In genomic region chr16:66560107-66560506, GRCh38 we compare ENCODE assay signal across 25 cellular contexts. TPM values are rescaled to one million over a fixed set of nuclear protein-coding genes. Genes with fewer than 3 reads are reported as not detected.
A peak's percentile ranks its signal among the peaks of the same experiment; 100 is the strongest.
DNase-seq lines count a peak whose midpoint lies in the region; ATAC-seq lines count a peak whose summit lies in the region.
"Had no signal": no experiment of that assay in that cellular context is flagged by ENCODE, and none has a peak within 500 bp of the region (broad histone marks: within the 10 kb centered on the region; RNA-seq: fewer than 3 reads in every experiment).

No MANE protein-coding gene starts in this region.

- no peaks in the 10 kb centered on the region for H3K9me3 Mint-ChIP-seq in T-helper 1 cell treated with Interleukin-12 subunit alpha and Interleukin-12 subunit beta and Interleukin-4 antibody, amounts not matched to agents 30 μg/mL and 1 μg/mL, for 36 hours
- H3K9me3 Mint-ChIP-seq in stimulated activated naive CD8-positive, alpha-beta T cell treated with anti-CD3 and anti-CD28 coated beads, Interleukin-15, Interleukin-2, amounts not matched to agents 100 ng/mL and 50 ng/mL, for 24 hours, result no peaks in the 10 kb centered on the region
- no peaks in the 10 kb centered on the region for H3K9me3 Mint-ChIP-seq in stimulated activated naive CD8-positive, alpha-beta T cell treated with anti-CD3 and anti-CD28 coated beads, Interleukin-15, amount 100 ng/mL, for 72 hours

- DNase-seq in T-helper 1 cell (no peak), left lobe of liver (ENCODE audit: low spot score) (no peak), dermis blood vessel endothelial cell (no peak), MV-4-11 (lab: John Stamatoyannopoulos, UW) (no peak)
- no peak for DNase-seq in stimulated activated naive CD8-positive, alpha-beta T cell treated with anti-CD3 and anti-CD28 coated beads, Interleukin-15, amount 100 ng/mL, for 72 hours
- DNase-seq in central memory CD4-positive, alpha-beta T cell, result no peak
- DNase-seq: COR-L47; DMS79 treated with DMSO at 0.1 percent for 48 hours; esophagus squamous epithelium; gastrocnemius medialis; GOT3; hypothalamus; islet precursor cell; lower lobe of right lung; NCI-H1092; NCI-H2029; NCI-H2227 treated with DMSO at 0.1 percent for 48 hours; NCI-H748 treated with DMSO at 0.1 percent for 48 hours; spleen; stimulated activated CD4-positive, alpha-beta T cell treated with anti-CD3 and anti-CD28 coated beads, Interleukin-4, amount 100 ng/mL, for 1 hour; stimulated activated naive CD4-positive, alpha-beta T cell treated with Interleukin-2 at 50 U/mL for 16 hours; tibial artery had no signal

- peak overlapping the region; percentile 46 for H3K27ac Mint-ChIP-seq in T-helper 1 cell treated with Interleukin-12 subunit alpha and Interleukin-12 subunit beta and Interleukin-4 antibody, amounts not matched to agents 30 μg/mL and 1 μg/mL, for 36 hours
- H3K27ac Mint-ChIP-seq in stimulated activated naive CD8-positive, alpha-beta T cell treated with anti-CD3 and anti-CD28 coated beads, Interleukin-15, Interleukin-2, amounts not matched to agents 100 ng/mL and 50 ng/mL, for 24 hours, result peak overlapping the region; percentile 9
- peak overlapping the region in 1 of 2 donors; percentile 0 for H3K27ac Mint-ChIP-seq in stimulated activated naive CD8-positive, alpha-beta T cell treated with anti-CD3 and anti-CD28 coated beads, Interleukin-15, amount 100 ng/mL, for 72 hours

- H3K4me1 Mint-ChIP-seq in T-helper 1 cell treated with Interleukin-12 subunit alpha and Interleukin-12 subunit beta and Interleukin-4 antibody, amounts not matched to agents 30 μg/mL and 1 μg/mL, for 36 hours (ENCODE audit: low read depth), result peaks cover 65% of the 10 kb centered on the region
- peaks cover 73% of the 10 kb centered on the region for H3K4me1 Mint-ChIP-seq in stimulated activated naive CD8-positive, alpha-beta T cell treated with anti-CD3 and anti-CD28 coated beads, Interleukin-15, Interleukin-2, amounts not matched to agents 100 ng/mL and 50 ng/mL, for 24 hours (ENCODE audit: low read depth)
- H3K4me1 Mint-ChIP-seq in stimulated activated naive CD8-positive, alpha-beta T cell treated with anti-CD3 and anti-CD28 coated beads, Interleukin-15, amount 100 ng/mL, for 72 hours, result peaks cover 68% of the 10 kb centered on the region

- H3K27me3 Mint-ChIP-seq in T-helper 1 cell treated with Interleukin-12 subunit alpha and Interleukin-12 subunit beta and Interleukin-4 antibody, amounts not matched to agents 30 μg/mL and 1 μg/mL, for 36 hours (ENCODE audit: low read depth), result no peaks in the 10 kb centered on the region
- no peaks in the 10 kb centered on the region for H3K27me3 Mint-ChIP-seq in stimulated activated naive CD8-positive, alpha-beta T cell treated with anti-CD3 and anti-CD28 coated beads, Interleukin-15, Interleukin-2, amounts not matched to agents 100 ng/mL and 50 ng/mL, for 24 hours
- no peaks in the 10 kb centered on the region for H3K27me3 Mint-ChIP-seq in stimulated activated naive CD8-positive, alpha-beta T cell treated with anti-CD3 and anti-CD28 coated beads, Interleukin-15, amount 100 ng/mL, for 72 hours

- no peak for ATAC-seq in stimulated activated naive CD8-positive, alpha-beta T cell treated with anti-CD3 and anti-CD28 coated beads, Interleukin-15, amount 100 ng/mL, for 72 hours
- ATAC-seq in left lobe of liver, result peak; percentile 57
- ATAC-seq: gastrocnemius medialis, lower lobe of right lung had no signal

- peak overlapping the region; percentile 5 for H3K4me3 Mint-ChIP-seq in T-helper 1 cell treated with Interleukin-12 subunit alpha and Interleukin-12 subunit beta and Interleukin-4 antibody, amounts not matched to agents 30 μg/mL and 1 μg/mL, for 36 hours
- H3K4me3 Mint-ChIP-seq in stimulated activated naive CD8-positive, alpha-beta T cell treated with anti-CD3 and anti-CD28 coated beads, Interleukin-15, Interleukin-2, amounts not matched to agents 100 ng/mL and 50 ng/mL, for 24 hours, result no peak overlapping the region
- no peak overlapping the region for H3K4me3 Mint-ChIP-seq in stimulated activated naive CD8-positive, alpha-beta T cell treated with anti-CD3 and anti-CD28 coated beads, Interleukin-15, amount 100 ng/mL, for 72 hours

- peaks cover 62% of the 10 kb centered on the region for H3K36me3 Mint-ChIP-seq in T-helper 1 cell treated with Interleukin-12 subunit alpha and Interleukin-12 subunit beta and Interleukin-4 antibody, amounts not matched to agents 30 μg/mL and 1 μg/mL, for 36 hours (ENCODE audit: low read depth)
- H3K36me3 Mint-ChIP-seq in stimulated activated naive CD8-positive, alpha-beta T cell treated with anti-CD3 and anti-CD28 coated beads, Interleukin-15, Interleukin-2, amounts not matched to agents 100 ng/mL and 50 ng/mL, for 24 hours (ENCODE audit: low read depth), result peaks cover 72% of the 10 kb centered on the region

RNA-seq across cellular contexts. Expression of gene CMTM1, which starts 6.1 kb away (rescaled TPM):
- total RNA-seq in left lobe of liver, result 0.98 TPM
- 2.7 and 3.6 TPM in 2 replicates for total RNA-seq in dermis blood vessel endothelial cell

RNA-seq across cellular contexts. Expression of gene CKLF, which starts 7.7 kb away (rescaled TPM):
- total RNA-seq in left lobe of liver (10.5 TPM), dermis blood vessel endothelial cell (75.6 and 102 TPM in 2 replicates)

RNA-seq across cellular contexts. Expression of gene TK2, which starts 10.2 kb away (rescaled TPM):
- total RNA-seq in left lobe of liver (39.0 TPM), dermis blood vessel endothelial cell (41.0 and 46.5 TPM in 2 replicates)

RNA-seq across cellular contexts. Expression of gene CMTM2, which starts 19.2 kb away (rescaled TPM):
- total RNA-seq in left lobe of liver (not detected), dermis blood vessel endothelial cell (0.34 TPM in 1 of 2 replicates, not detected in the other)
- total RNA-seq: esophagus squamous epithelium, gastrocnemius medialis, HT1080 had no signal

RNA-seq across cellular contexts. Expression of gene CMTM3, which starts 44.4 kb away (rescaled TPM):
- total RNA-seq in left lobe of liver (2.0 TPM), dermis blood vessel endothelial cell (23.3 and 31.6 TPM in 2 replicates)
